Comparison of ENCODE assay signal across 16 cellular contexts in the genomic region with DNA sequence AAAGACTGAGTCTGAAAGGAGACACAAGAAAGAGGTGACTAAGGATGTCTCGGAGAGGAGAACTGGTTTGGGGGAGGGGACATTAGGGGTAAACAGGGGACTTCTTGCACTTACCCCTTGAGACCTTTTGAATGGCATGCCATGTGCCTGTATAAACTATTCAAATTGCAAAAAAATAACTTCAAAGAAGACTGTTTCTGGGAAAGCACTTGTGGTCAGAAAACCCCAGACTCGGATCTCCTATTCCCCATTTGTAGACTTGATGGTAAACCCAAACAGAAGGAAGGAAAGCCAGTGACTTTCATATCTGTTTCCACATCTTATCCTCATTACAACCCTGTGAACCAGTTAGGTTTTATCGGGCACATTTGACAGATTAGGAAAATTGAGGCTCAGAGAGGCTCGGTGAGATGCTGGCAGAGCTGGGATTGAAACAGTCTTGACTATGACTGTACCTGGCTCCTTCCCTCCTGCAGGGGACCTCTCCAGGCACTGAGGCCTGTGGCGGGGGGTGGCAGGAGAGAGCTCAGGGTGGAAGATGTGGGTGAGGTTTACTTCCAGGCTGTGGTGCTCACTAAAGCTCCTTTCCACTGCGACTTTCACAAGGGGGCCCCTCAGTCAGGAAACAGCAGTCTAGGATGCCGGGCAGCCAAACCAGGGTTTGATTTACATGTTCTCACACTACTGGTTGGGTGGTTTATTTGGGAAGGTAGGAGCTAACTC. TPM values are rescaled to one million over a fixed set of nuclear protein-coding genes. Genes with fewer than 3 reads are reported as not detected.
DNase-seq lines count a peak whose midpoint lies in the region; ATAC-seq lines count a peak whose summit lies in the region.
"Had no signal": no experiment of that assay in that cellular context is flagged by ENCODE, and none has a peak within 500 bp of the region (broad histone marks: within the 10 kb centered on the region; RNA-seq: fewer than 3 reads in every experiment).

No MANE protein-coding gene starts in this region.

- CTCF ChIA-PET in activated CD8-positive, alpha-beta memory T cell treated with anti-CD3 and anti-CD28 coated beads, Interleukin-2, amount 10 ng/mL, durations not matched to agents 7 days and 5 days (lab: Charles Lee): interaction anchor here (0.8 to 5.0 kb wide), 8 partner anchors 9 to 345 kb away, joined by 3 to 30 read pairs (median 5); no protein-coding TSS in a partner anchor
- CTCF ChIA-PET in activated CD4-positive, alpha-beta memory T cell treated with anti-CD3 and anti-CD28 coated beads, Interleukin-2, amount 10 ng/mL, durations not matched to agents 7 days and 5 days (lab: Charles Lee): interaction anchor here (0.6 to 2.9 kb wide), 2 partner anchors 18 to 57 kb away, joined by 4 to 13 read pairs; no protein-coding TSS in a partner anchor

- H3K9me3 Mint-ChIP-seq in activated CD8-positive, alpha-beta memory T cell treated with anti-CD3 and anti-CD28 coated beads, Interleukin-2, amount 10 ng/mL, durations not matched to agents 7 days and 5 days (ENCODE audit: low read depth): no peaks in the 10 kb centered on the region
- H3K9me3 Mint-ChIP-seq in activated CD4-positive, alpha-beta memory T cell treated with anti-CD3 and anti-CD28 coated beads, Interleukin-2, amount 10 ng/mL, durations not matched to agents 7 days and 5 days: peaks cover 3% of the 10 kb centered on the region
- no peaks in the 10 kb centered on the region for H3K9me3 Mint-ChIP-seq in stimulated activated naive B cell treated with anti-CD40 and anti-IgM and Interleukin-4, amounts not matched to agents 10 μg/mL and 1 μg/mL and 100 μg/mL, for 72 hours
- H3K9me3 Mint-ChIP-seq: brain had no signal

- in situ Hi-C loops in KBM-7 (cut with MboI; ENCODE audit: low pct_unique_long_range_greater_than_20kb, low sequenced_read_pairs): no loop called here

- no peak overlapping the region for H3K4me3 Mint-ChIP-seq in activated CD8-positive, alpha-beta memory T cell treated with anti-CD3 and anti-CD28 coated beads, Interleukin-2, amount 10 ng/mL, durations not matched to agents 7 days and 5 days
- H3K4me3 Mint-ChIP-seq in activated CD4-positive, alpha-beta memory T cell treated with anti-CD3 and anti-CD28 coated beads, Interleukin-2, amount 10 ng/mL, durations not matched to agents 7 days and 5 days: no peak overlapping the region
- peak overlapping the region; percentile 36 to 53 for H3K4me3 Mint-ChIP-seq in stimulated activated naive B cell treated with anti-CD40 and anti-IgM and Interleukin-4, amounts not matched to agents 10 μg/mL and 1 μg/mL and 100 μg/mL, for 72 hours
- H3K4me3 Mint-ChIP-seq: brain had no signal

- no peak for ATAC-seq in activated CD8-positive, alpha-beta memory T cell treated with anti-CD3 and anti-CD28 coated beads, Interleukin-2, amount 10 ng/mL, durations not matched to agents 7 days and 5 days
- ATAC-seq in stimulated activated naive B cell treated with anti-CD40 and anti-IgM and Interleukin-4, amounts not matched to agents 10 μg/mL and 1 μg/mL and 100 μg/mL, for 72 hours (replicated peaks): peak; percentile 37 to 54
- ATAC-seq in GM21576 (IDR thresholded peaks at IDR 0.05; ENCODE audit: unreplicated experiment): no peak
- ATAC-seq: gastrocnemius medialis had no signal

- POLR2A ChIA-PET in activated CD4-positive, alpha-beta memory T cell treated with anti-CD3 and anti-CD28 coated beads, Interleukin-2, amount 10 ng/mL, durations not matched to agents 7 days and 5 days (lab: Charles Lee): no interaction called here

- H3K27me3 Mint-ChIP-seq in activated CD8-positive, alpha-beta memory T cell treated with anti-CD3 and anti-CD28 coated beads, Interleukin-2, amount 10 ng/mL, durations not matched to agents 7 days and 5 days: no peaks in the 10 kb centered on the region
- no peaks in the 10 kb centered on the region for H3K27me3 Mint-ChIP-seq in activated CD4-positive, alpha-beta memory T cell treated with anti-CD3 and anti-CD28 coated beads, Interleukin-2, amount 10 ng/mL, durations not matched to agents 7 days and 5 days
- no peaks in the 10 kb centered on the region for H3K27me3 Mint-ChIP-seq in stimulated activated naive B cell treated with anti-CD40 and anti-IgM and Interleukin-4, amounts not matched to agents 10 μg/mL and 1 μg/mL and 100 μg/mL, for 72 hours

- peaks cover 41% of the 10 kb centered on the region for H3K4me1 Mint-ChIP-seq in activated CD8-positive, alpha-beta memory T cell treated with anti-CD3 and anti-CD28 coated beads, Interleukin-2, amount 10 ng/mL, durations not matched to agents 7 days and 5 days
- H3K4me1 Mint-ChIP-seq in activated CD4-positive, alpha-beta memory T cell treated with anti-CD3 and anti-CD28 coated beads, Interleukin-2, amount 10 ng/mL, durations not matched to agents 7 days and 5 days: peaks cover 40% of the 10 kb centered on the region
- peaks cover 37 to 72% of the 10 kb centered on the region in 2 donors for H3K4me1 Mint-ChIP-seq in stimulated activated naive B cell treated with anti-CD40 and anti-IgM and Interleukin-4, amounts not matched to agents 10 μg/mL and 1 μg/mL and 100 μg/mL, for 72 hours

- peak overlapping the region; percentile 52 for H3K27ac Mint-ChIP-seq in activated CD8-positive, alpha-beta memory T cell treated with anti-CD3 and anti-CD28 coated beads, Interleukin-2, amount 10 ng/mL, durations not matched to agents 7 days and 5 days
- no peak overlapping the region for H3K27ac Mint-ChIP-seq in activated CD4-positive, alpha-beta memory T cell treated with anti-CD3 and anti-CD28 coated beads, Interleukin-2, amount 10 ng/mL, durations not matched to agents 7 days and 5 days
- peak overlapping the region; percentile 59 for H3K27ac Mint-ChIP-seq in stimulated activated naive B cell treated with anti-CD40 and anti-IgM and Interleukin-4, amounts not matched to agents 10 μg/mL and 1 μg/mL and 100 μg/mL, for 72 hours
- H3K27ac Mint-ChIP-seq: brain, progenitor cell of endocrine pancreas had no signal

- no peaks in the 10 kb centered on the region for H3K36me3 Mint-ChIP-seq in activated CD8-positive, alpha-beta memory T cell treated with anti-CD3 and anti-CD28 coated beads, Interleukin-2, amount 10 ng/mL, durations not matched to agents 7 days and 5 days
- H3K36me3 Mint-ChIP-seq in activated CD4-positive, alpha-beta memory T cell treated with anti-CD3 and anti-CD28 coated beads, Interleukin-2, amount 10 ng/mL, durations not matched to agents 7 days and 5 days (ENCODE audit: low read depth): peaks cover 3% of the 10 kb centered on the region
- H3K36me3 Mint-ChIP-seq in stimulated activated naive B cell treated with anti-CD40 and anti-IgM and Interleukin-4, amounts not matched to agents 10 μg/mL and 1 μg/mL and 100 μg/mL, for 72 hours: peaks cover 0 to 2% of the 10 kb centered on the region in 2 donors
- H3K36me3 Mint-ChIP-seq: brain had no signal

- peak; percentile 54 for DNase-seq in activated CD8-positive, alpha-beta memory T cell treated with anti-CD3 and anti-CD28 coated beads, Interleukin-2, amount 10 ng/mL, durations not matched to agents 7 days and 5 days
- DNase-seq in activated CD8-positive, alpha-beta memory T cell treated with anti-CD3 and anti-CD28 coated beads, Interleukin-2, amount 50 U/mL, for 4 hours: no peak
- DNase-seq in KBM-7: peak; percentile 72
- DNase-seq in activated CD4-positive, alpha-beta memory T cell treated with anti-CD3 and anti-CD28 coated beads, Interleukin-2, amount 10 ng/mL, durations not matched to agents 7 days and 5 days: peak; percentile 27
- DNase-seq in stimulated activated naive B cell treated with anti-CD40 and anti-IgM and Interleukin-4, amounts not matched to agents 10 μg/mL and 1 μg/mL and 100 μg/mL, for 72 hours: no peak
- no peak for DNase-seq in DMS79 treated with DMSO at 0.1 percent for 48 hours (lab: John Stamatoyannopoulos, UW)
- DNase-seq in GM19238 (ENCODE audit: insufficient read length, low spot score): no peak
- DNase-seq: activated effector memory CD4-positive, alpha-beta T cell treated with Interleukin-2 at 50 U/mL for 16 hours; DMS53; gastrocnemius medialis; GM23248; NCI-H2171; SW 1271 had no signal

RNA-seq across cellular contexts. Expression of gene PLCG2, which starts 30.5 kb away (rescaled TPM):
- total RNA-seq in activated CD8-positive, alpha-beta memory T cell treated with anti-CD3 and anti-CD28 coated beads, Interleukin-2, amount 10 ng/mL, durations not matched to agents 7 days and 5 days: 10 to 100 TPM; 62.5 to 80.2 TPM
- 10 to 100 TPM; 11.0 to 13.3 TPM for total RNA-seq in activated CD4-positive, alpha-beta memory T cell treated with anti-CD3 and anti-CD28 coated beads, Interleukin-2, amount 10 ng/mL, durations not matched to agents 7 days and 5 days
- total RNA-seq: GM23248 had no signal

Comparison
In these comparisons a context has a peak if more than half of its experiments do, and no peak if none do; other contexts are left out.
1. DNase-seq: peak in activated CD8-positive, alpha-beta memory T cell treated with anti-CD3 and anti-CD28 coated beads, Interleukin-2, amount 10 ng/mL, durations not matched to agents 7 days and 5 days (single experiment), KBM-7 (single experiment) and activated CD4-positive, alpha-beta memory T cell treated with anti-CD3 and anti-CD28 coated beads, Interleukin-2, amount 10 ng/mL, durations not matched to agents 7 days and 5 days (single experiment); none in activated CD8-positive, alpha-beta memory T cell treated with anti-CD3 and anti-CD28 coated beads, Interleukin-2, amount 50 U/mL, for 4 hours (single experiment), stimulated activated naive B cell treated with anti-CD40 and anti-IgM and Interleukin-4, amounts not matched to agents 10 μg/mL and 1 μg/mL and 100 μg/mL, for 72 hours (single experiment), DMS79 treated with DMSO at 0.1 percent for 48 hours (single experiment) and GM19238 (single experiment).
2. ATAC-seq: peak in stimulated activated naive B cell treated with anti-CD40 and anti-IgM and Interleukin-4, amounts not matched to agents 10 μg/mL and 1 μg/mL and 100 μg/mL, for 72 hours (2 of 2); none in activated CD8-positive, alpha-beta memory T cell treated with anti-CD3 and anti-CD28 coated beads, Interleukin-2, amount 10 ng/mL, durations not matched to agents 7 days and 5 days (single experiment) and GM21576 (single experiment).
3. H3K4me3 Mint-ChIP-seq: peak in stimulated activated naive B cell treated with anti-CD40 and anti-IgM and Interleukin-4, amounts not matched to agents 10 μg/mL and 1 μg/mL and 100 μg/mL, for 72 hours (2 of 2); none in activated CD8-positive, alpha-beta memory T cell treated with anti-CD3 and anti-CD28 coated beads, Interleukin-2, amount 10 ng/mL, durations not matched to agents 7 days and 5 days (single experiment) and activated CD4-positive, alpha-beta memory T cell treated with anti-CD3 and anti-CD28 coated beads, Interleukin-2, amount 10 ng/mL, durations not matched to agents 7 days and 5 days (single experiment).
4. RNA of gene PLCG2, which starts 30.5 kb away (total RNA-seq): 62.5 to 80.2 TPM in activated CD8-positive, alpha-beta memory T cell treated with anti-CD3 and anti-CD28 coated beads, Interleukin-2, amount 10 ng/mL, durations not matched to agents 7 days and 5 days; 11.0 to 13.3 TPM in activated CD4-positive, alpha-beta memory T cell treated with anti-CD3 and anti-CD28 coated beads, Interleukin-2, amount 10 ng/mL, durations not matched to agents 7 days and 5 days; every median in the first group is over 4 times any median in the second.